9 cellular contexts compared by ENCODE assay signal in the genomic region with DNA sequence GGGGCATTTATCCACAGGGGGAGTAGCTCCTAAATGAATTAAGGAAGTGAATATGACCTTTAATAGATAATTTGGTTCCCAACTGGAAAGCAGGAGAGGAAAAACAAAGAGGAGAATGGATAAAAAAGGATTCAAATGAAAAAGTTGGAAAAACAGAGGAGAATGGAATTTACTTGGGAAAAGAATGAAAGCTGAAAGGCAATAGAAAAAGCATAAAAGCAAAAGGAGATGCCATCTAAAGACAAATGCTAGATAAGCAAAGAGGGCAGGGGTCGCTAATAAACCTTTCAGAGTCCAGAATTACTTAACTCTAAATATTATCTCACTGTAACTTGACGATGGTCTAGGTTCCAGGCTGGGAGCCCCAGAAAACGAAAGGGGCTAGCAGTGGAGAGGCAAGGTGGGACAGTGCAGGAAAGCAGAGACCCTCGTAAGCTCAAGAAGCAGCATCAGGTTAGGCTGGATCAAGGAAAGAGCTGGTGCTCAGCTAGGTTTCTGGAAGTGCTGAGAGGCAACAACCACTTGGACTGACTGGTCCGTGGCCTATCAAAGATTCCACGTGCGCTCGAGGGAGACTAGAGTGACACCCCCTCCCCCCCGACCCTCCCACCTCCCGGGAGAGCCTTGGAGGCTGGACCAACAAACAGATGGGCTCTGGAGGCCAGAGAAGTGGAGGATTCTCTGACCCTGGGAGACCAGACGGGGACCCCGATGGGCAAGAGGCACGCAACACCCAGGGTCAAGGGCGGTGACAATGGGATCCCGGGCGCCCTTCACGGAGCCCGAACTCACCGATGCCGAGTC. TPM values are rescaled to one million over a fixed set of nuclear protein-coding genes. Genes with fewer than 3 reads are reported as not detected.
DNase-seq lines count a peak whose midpoint lies in the region; ATAC-seq and TF ChIP-seq lines count a peak whose summit lies in the region.
"Had no signal": no experiment of that assay in that cellular context is flagged by ENCODE, and none has a peak within 500 bp of the region (broad histone marks: within the 10 kb centered on the region; RNA-seq: fewer than 3 reads in every experiment).

No MANE protein-coding gene starts in this region.

- no peak overlapping the region for H3K4ac ChIP-seq in neuronal stem cell (ENCODE audit: low read length)

- no peak overlapping the region for H2BK12ac ChIP-seq in neuronal stem cell (ENCODE audit: low read length)

- no peak overlapping the region for H3K14ac ChIP-seq in neuronal stem cell (ENCODE audit: low read length)

- H3K4me2 ChIP-seq in neuronal stem cell (ENCODE audit: insufficient read depth, low read length, poor library complexity, severe bottlenecking), result peak overlapping the region; percentile 72

- no peak overlapping the region for H2BK5ac ChIP-seq in neuronal stem cell (ENCODE audit: low read length)

- H3K4me3 ChIP-seq in neuronal stem cell (ENCODE audit: low read length in 2 of 2), result peak overlapping the region; percentile 84 to 96

- DNase-seq in NCI-H82 (lab: John Stamatoyannopoulos, UW), result peak; percentile 57
- no peak for DNase-seq in NCI-H82 treated with DMSO at 0.1 percent for 48 hours (lab: John Stamatoyannopoulos, UW; ENCODE audit: unreplicated experiment)
- DNase-seq in endothelial cell (ENCODE audit: low spot score), result no peak
- DNase-seq in neuronal stem cell (ENCODE audit: low spot score), result no peak
- no peak for DNase-seq in kidney glomerular epithelial cell (lab: John Stamatoyannopoulos, UW)
- DNase-seq: DND-41 had no signal

- peak overlapping the region; percentile 80 for H3K23ac ChIP-seq in neuronal stem cell (ENCODE audit: low read depth, low read length, poor library complexity)

- peaks cover 27% of the 10 kb centered on the region for H3K4me1 Mint-ChIP-seq in endothelial cell (ENCODE audit: unreplicated experiment)

- H3K79me1 ChIP-seq in neuronal stem cell (ENCODE audit: low read depth, low read length), result no peaks in the 10 kb centered on the region

- peak overlapping the region; percentile 60 for H2BK15ac ChIP-seq in neuronal stem cell (ENCODE audit: low read length)

- H3K4me1 ChIP-seq in neuronal stem cell (ENCODE audit: control insufficient read depth in 2 of 2, insufficient read depth in 1 of 2, low read depth in 1 of 2, low read length in 2 of 2), result peaks cover 3 to 11% of the 10 kb centered on the region in 2 donors

- H3K36me3 ChIP-seq in neuronal stem cell (replicated peaks in 1 of 2; ENCODE audit: control insufficient read depth in 2 of 2, insufficient read depth in 2 of 2, low read length in 2 of 2), result no peaks in the 10 kb centered on the region

- no peak overlapping the region for H4K91ac ChIP-seq in neuronal stem cell (ENCODE audit: low read depth, low read length, poor library complexity)

- H3K27me3 ChIP-seq in neuronal stem cell (ENCODE audit: control insufficient read depth in 3 of 3, insufficient read depth in 3 of 3, low read depth in 1 of 3, low read length in 3 of 3), result no peaks in the 10 kb centered on the region

- no peaks in the 10 kb centered on the region for H3K9me3 Mint-ChIP-seq in endothelial cell (ENCODE audit: unreplicated experiment)

- peak overlapping the region; percentile 94 for H3K4me3 Mint-ChIP-seq in endothelial cell (ENCODE audit: unreplicated experiment)

- no peaks in the 10 kb centered on the region for H3K9me3 ChIP-seq in neuronal stem cell (replicated peaks in 1 of 2; ENCODE audit: control insufficient read depth in 2 of 2, insufficient read depth in 1 of 2, low read depth in 1 of 2, low read length in 2 of 2)

- peak overlapping the region; percentile 80 for H3K27ac Mint-ChIP-seq in endothelial cell (ENCODE audit: unreplicated experiment)

- H3K18ac ChIP-seq in neuronal stem cell (ENCODE audit: low read length), result peak overlapping the region; percentile 94

- peak overlapping the region; percentile 97 for H2AFZ ChIP-seq in neuronal stem cell (ENCODE audit: low read length)

- TF ChIP-seq CTCF in endothelial cell (IDR thresholded peaks at IDR 0.05; ENCODE audit: unreplicated experiment), result no peak

- H3K27me3 Mint-ChIP-seq in endothelial cell (ENCODE audit: unreplicated experiment), result peaks cover 22% of the 10 kb centered on the region

- H3K27ac ChIP-seq in neuronal stem cell (replicated peaks; ENCODE audit: low read length), result no peak overlapping the region

- H2AK5ac ChIP-seq in neuronal stem cell (ENCODE audit: low read depth, low read length), result peak overlapping the region; percentile 83

- ATAC-seq in HG03139 (IDR thresholded peaks at IDR 0.05; ENCODE audit: unreplicated experiment) (no peak), GM19452 (IDR thresholded peaks at IDR 0.05; ENCODE audit: unreplicated experiment) (no peak)

- H4K8ac ChIP-seq in neuronal stem cell (ENCODE audit: low read depth, low read length), result no peak overlapping the region

- peaks cover 12% of the 10 kb centered on the region for H3K36me3 Mint-ChIP-seq in endothelial cell (ENCODE audit: low read depth, unreplicated experiment)

- WGBS in neuronal stem cell (ENCODE audit: extremely low coverage in 2 of 2, insufficient read length in 2 of 2, insufficient replicate concordance in 1 of 2), 2 donors, result no CpG with 5 or more reads among the region's 20 CpGs

- H3K9ac ChIP-seq in neuronal stem cell (ENCODE audit: low read depth, low read length, poor library complexity), result peak overlapping the region; percentile 89

- no peak overlapping the region for H2BK120ac ChIP-seq in neuronal stem cell (ENCODE audit: low read depth, low read length)

TF ChIP-seq in PFSK-1, 5 proteins besides CTCF, POLR2A, EP300 and RAD21:
- peak; percentile 58; the same call in 1 of the 2 replicates for TF ChIP-seq SIN3A (IDR thresholded peaks at IDR 0.05; ENCODE audit: borderline replicate concordance, insufficient read depth, low read length)
- TF ChIP-seq, protein P1, sequence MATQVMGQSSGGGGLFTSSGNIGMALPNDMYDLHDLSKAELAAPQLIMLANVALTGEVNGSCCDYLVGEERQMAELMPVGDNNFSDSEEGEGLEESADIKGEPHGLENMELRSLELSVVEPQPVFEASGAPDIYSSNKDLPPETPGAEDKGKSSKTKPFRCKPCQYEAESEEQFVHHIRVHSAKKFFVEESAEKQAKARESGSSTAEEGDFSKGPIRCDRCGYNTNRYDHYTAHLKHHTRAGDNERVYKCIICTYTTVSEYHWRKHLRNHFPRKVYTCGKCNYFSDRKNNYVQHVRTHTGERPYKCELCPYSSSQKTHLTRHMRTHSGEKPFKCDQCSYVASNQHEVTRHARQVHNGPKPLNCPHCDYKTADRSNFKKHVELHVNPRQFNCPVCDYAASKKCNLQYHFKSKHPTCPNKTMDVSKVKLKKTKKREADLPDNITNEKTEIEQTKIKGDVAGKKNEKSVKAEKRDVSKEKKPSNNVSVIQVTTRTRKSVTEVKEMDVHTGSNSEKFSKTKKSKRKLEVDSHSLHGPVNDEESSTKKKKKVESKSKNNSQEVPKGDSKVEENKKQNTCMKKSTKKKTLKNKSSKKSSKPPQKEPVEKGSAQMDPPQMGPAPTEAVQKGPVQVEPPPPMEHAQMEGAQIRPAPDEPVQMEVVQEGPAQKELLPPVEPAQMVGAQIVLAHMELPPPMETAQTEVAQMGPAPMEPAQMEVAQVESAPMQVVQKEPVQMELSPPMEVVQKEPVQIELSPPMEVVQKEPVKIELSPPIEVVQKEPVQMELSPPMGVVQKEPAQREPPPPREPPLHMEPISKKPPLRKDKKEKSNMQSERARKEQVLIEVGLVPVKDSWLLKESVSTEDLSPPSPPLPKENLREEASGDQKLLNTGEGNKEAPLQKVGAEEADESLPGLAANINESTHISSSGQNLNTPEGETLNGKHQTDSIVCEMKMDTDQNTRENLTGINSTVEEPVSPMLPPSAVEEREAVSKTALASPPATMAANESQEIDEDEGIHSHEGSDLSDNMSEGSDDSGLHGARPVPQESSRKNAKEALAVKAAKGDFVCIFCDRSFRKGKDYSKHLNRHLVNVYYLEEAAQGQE (IDR thresholded peaks at IDR 0.05; ENCODE audit: insufficient read depth in 1 of 2, low read depth in 2 of 2, low read length in 2 of 2), result no peak

RNA-seq across cellular contexts. Expression of a gene that starts 1.2 kb away (rescaled TPM):
- polyA plus RNA-seq in PFSK-1 (2012; ENCODE audit: insufficient read length, low read depth), result 6.2 TPM
- total RNA-seq in endothelial cell (ENCODE audit: unreplicated experiment), result 15.8 TPM
- 3.2 TPM for polyA plus RNA-seq in neuronal stem cell (2013, experiment 1 of 2)
- 3.5 TPM for polyA plus RNA-seq in neuronal stem cell (2013, experiment 2 of 2)
